ENCODE assay signal across 8 cellular contexts in the genomic region with DNA sequence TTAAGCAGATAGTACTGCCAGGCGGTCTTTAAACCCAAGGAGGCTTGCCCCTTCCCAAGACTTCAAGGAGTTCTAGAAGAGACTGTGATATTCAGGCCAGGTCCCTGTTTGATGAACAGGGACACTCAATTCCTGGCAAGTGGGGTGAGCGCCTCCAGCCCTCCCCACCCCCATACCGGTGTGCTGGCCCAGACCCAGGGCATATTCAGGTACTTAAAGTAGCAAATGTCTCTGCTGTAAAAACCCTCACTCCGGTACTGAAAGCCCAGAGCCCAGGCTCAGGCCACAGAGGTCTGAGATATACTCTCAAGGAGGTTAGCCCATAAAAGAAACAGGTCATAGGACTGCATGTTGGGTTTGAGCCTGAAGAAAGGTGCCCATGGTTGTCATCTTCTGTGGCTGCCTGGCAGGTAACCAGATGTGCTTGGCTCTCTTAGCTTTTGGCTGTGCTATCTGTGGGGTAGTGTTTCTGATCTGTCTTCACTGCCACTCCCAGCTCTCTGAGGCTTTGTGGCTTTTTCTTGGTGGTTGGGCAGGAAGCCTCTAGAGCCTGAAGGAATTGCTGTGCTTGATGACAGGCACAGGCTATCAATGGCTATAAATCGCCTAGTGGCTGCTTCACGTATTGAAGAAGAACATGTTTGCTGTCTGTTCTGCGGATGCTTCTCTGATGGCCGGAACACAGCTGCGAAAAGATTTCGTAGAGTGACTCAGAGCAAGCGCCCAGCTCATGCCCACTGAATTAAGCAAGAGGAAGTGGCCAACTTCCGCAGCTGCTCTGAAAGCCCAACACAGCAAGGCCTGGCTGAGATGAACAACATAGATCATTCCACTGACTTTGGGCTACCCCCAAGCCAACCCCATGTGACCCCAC.
DNase-seq lines count a peak whose midpoint lies in the region; ATAC-seq and TF ChIP-seq lines count a peak whose summit lies in the region.

No MANE protein-coding gene starts in this region.

- H3K36me3 Mint-ChIP-seq in natural killer cell treated with Interleukin-12 subunit alpha and Interleukin-12 subunit beta and Interleukin-15 and Interleukin-18, amount 100 ng/mL, for 72 hours, result peaks cover 6% of the 10 kb centered on the region
- no peaks in the 10 kb centered on the region for H3K36me3 Mint-ChIP-seq in Caco-2 (ENCODE audit: insufficient read depth, unreplicated experiment)

- intact Hi-C loops in Caco-2 (cut with micrococcal nuclease; ENCODE audit: unreplicated experiment), result no loop called here

- no peaks in the 10 kb centered on the region for H3K9me3 Mint-ChIP-seq in natural killer cell treated with Interleukin-12 subunit alpha and Interleukin-12 subunit beta and Interleukin-15 and Interleukin-18, amount 100 ng/mL, for 72 hours
- no peaks in the 10 kb centered on the region for H3K9me3 Mint-ChIP-seq in Caco-2 (ENCODE audit: unreplicated experiment)

- H3K4me1 ChIP-seq in subcutaneous abdominal adipose tissue (ENCODE audit: control insufficient read depth in 5 of 5, insufficient read depth in 5 of 5, low read length in 5 of 5), result peaks cover 3 to 49% (median 32%) of the 10 kb centered on the region in 5 donors
- no peaks in the 10 kb centered on the region for H3K4me1 ChIP-seq in Caco-2

- no peaks in the 10 kb centered on the region for H3K27me3 ChIP-seq in subcutaneous abdominal adipose tissue (ENCODE audit: control insufficient read depth in 5 of 5, insufficient read depth in 4 of 5, low read length in 5 of 5)
- H3K27me3 ChIP-seq in Caco-2 (replicated peaks; ENCODE audit: control insufficient read depth, insufficient read depth, low read length), result no peaks in the 10 kb centered on the region

- H3K4me3 Mint-ChIP-seq in natural killer cell treated with Interleukin-12 subunit alpha and Interleukin-12 subunit beta and Interleukin-15 and Interleukin-18, amount 100 ng/mL, for 72 hours, result peak overlapping the region; percentile 73
- H3K4me3 Mint-ChIP-seq in Caco-2 (ENCODE audit: unreplicated experiment), result no peak overlapping the region

- H3K36me3 ChIP-seq in subcutaneous abdominal adipose tissue (ENCODE audit: control insufficient read depth in 5 of 5, insufficient read depth in 5 of 5, low read length in 5 of 5) (peaks cover 0 to 6% (median under 1%) of the 10 kb centered on the region in 5 donors), Caco-2 (ENCODE audit: control insufficient read depth, insufficient read depth, low read length) (no peaks in the 10 kb centered on the region)

- ATAC-seq in GM19452 (IDR thresholded peaks at IDR 0.05; ENCODE audit: unreplicated experiment), result peak; percentile 87
- peak; percentile 95 to 96 for ATAC-seq in natural killer cell treated with Interleukin-12 subunit alpha and Interleukin-12 subunit beta and Interleukin-15 and Interleukin-18, amount 100 ng/mL, for 72 hours

- H3K9me3 ChIP-seq in subcutaneous abdominal adipose tissue (ENCODE audit: control insufficient read depth in 5 of 5, low read length in 5 of 5) (peaks cover 0 to 8% (median 0%) of the 10 kb centered on the region in 5 donors), Caco-2 (no peaks in the 10 kb centered on the region)

- peak overlapping the region; percentile 97 to 100 for H3K27ac Mint-ChIP-seq in natural killer cell treated with Interleukin-12 subunit alpha and Interleukin-12 subunit beta and Interleukin-15 and Interleukin-18, amount 100 ng/mL, for 72 hours
- no peak overlapping the region for H3K27ac Mint-ChIP-seq in Caco-2 (ENCODE audit: unreplicated experiment)

- H3K4me3 ChIP-seq in AG04449 (ENCODE audit: low read depth, low read length) (no peak overlapping the region; the same call in 1 of the 2 replicates), subcutaneous abdominal adipose tissue (ENCODE audit: low read depth in 1 of 5, low read length in 5 of 5) (peak overlapping the region in 2 of 5 donors; percentile 12 to 27), Caco-2 (ENCODE audit: low read depth, low read length) (no peak overlapping the region)

- H3K27me3 Mint-ChIP-seq in natural killer cell treated with Interleukin-12 subunit alpha and Interleukin-12 subunit beta and Interleukin-15 and Interleukin-18, amount 100 ng/mL, for 72 hours, result no peaks in the 10 kb centered on the region
- no peaks in the 10 kb centered on the region for H3K27me3 Mint-ChIP-seq in Caco-2 (ENCODE audit: insufficient read depth, unreplicated experiment)

- TF ChIP-seq CTCF in AG04449 (IDR thresholded peaks at IDR 0.05; ENCODE audit: insufficient read depth, low read length, missing control alignments) (peak; percentile 32), Caco-2 (IDR thresholded peaks at IDR 0.05; ENCODE audit: insufficient read depth in 1 of 2, low read depth in 1 of 2, low read length in 1 of 2, severe bottlenecking in 1 of 2, unreplicated experiment in 1 of 2) (no peak)

- H3K9ac ChIP-seq in subcutaneous abdominal adipose tissue (ENCODE audit: low read length in 5 of 5), result peak overlapping the region in 1 of 5 donors; percentile 40

- no TSS peak for BruUV-seq in Caco-2 (replicated peaks; lab: Mats Ljungman, UMichigan)

- CTCF ChIA-PET in AG04449 (lab: Yijun Ruan, JAX), result interaction anchor here (0.8 to 9.4 kb wide), 11 partner anchors 11 to 415 kb away, joined by 3 to 89 read pairs (median 3); no protein-coding TSS in a partner anchor
- CTCF ChIA-PET in Caco-2 (lab: Charles Lee), result no interaction called here

- H3K4me1 Mint-ChIP-seq in natural killer cell treated with Interleukin-12 subunit alpha and Interleukin-12 subunit beta and Interleukin-15 and Interleukin-18, amount 100 ng/mL, for 72 hours (ENCODE audit: low read depth in 2 of 2), result peaks cover 60 to 73% of the 10 kb centered on the region in 2 donors
- no peaks in the 10 kb centered on the region for H3K4me1 Mint-ChIP-seq in Caco-2 (ENCODE audit: low read depth, unreplicated experiment)

- peak overlapping the region; percentile 63 for H3K27ac ChIP-seq in subcutaneous abdominal adipose tissue (ENCODE audit: low read depth, low read length)

- POLR2A ChIA-PET in AG04449 (lab: Yijun Ruan, JAX) (no interaction called here), Caco-2 (lab: Charles Lee) (no interaction called here)

- DNase-seq in AG04449 (ENCODE audit: low read depth, low spot score) (peak; percentile 68), HPDE6-E6E7 (ENCODE audit: extremely low spot score) (peak; percentile 84), Caco-2 (no peak)
- DNase-seq in activated CD4-positive, alpha-beta T cell treated with anti-CD3 and anti-CD28 coated beads for 4 hours, result peak; percentile 52 to 65
- peak; percentile 42 for DNase-seq in effector CD8-positive, alpha-beta T cell (lab: John Stamatoyannopoulos, UW)
- peak; percentile 92 for DNase-seq in natural killer cell treated with Interleukin-12 subunit alpha and Interleukin-12 subunit beta and Interleukin-15 and Interleukin-18, amount 100 ng/mL, for 72 hours (ENCODE audit: low spot score)

Comparison
In these comparisons a context has a peak if more than half of its experiments do, and no peak if none do; other contexts are left out.
1. DNase-seq: peak in AG04449 (single experiment), HPDE6-E6E7 (single experiment), activated CD4-positive, alpha-beta T cell treated with anti-CD3 and anti-CD28 coated beads for 4 hours (2 of 2), effector CD8-positive, alpha-beta T cell (single experiment) and natural killer cell treated with Interleukin-12 subunit alpha and Interleukin-12 subunit beta and Interleukin-15 and Interleukin-18, amount 100 ng/mL, for 72 hours (single experiment); none in Caco-2 (0 of 2).